17 cellular contexts compared by ENCODE assay signal in the genomic region with DNA sequence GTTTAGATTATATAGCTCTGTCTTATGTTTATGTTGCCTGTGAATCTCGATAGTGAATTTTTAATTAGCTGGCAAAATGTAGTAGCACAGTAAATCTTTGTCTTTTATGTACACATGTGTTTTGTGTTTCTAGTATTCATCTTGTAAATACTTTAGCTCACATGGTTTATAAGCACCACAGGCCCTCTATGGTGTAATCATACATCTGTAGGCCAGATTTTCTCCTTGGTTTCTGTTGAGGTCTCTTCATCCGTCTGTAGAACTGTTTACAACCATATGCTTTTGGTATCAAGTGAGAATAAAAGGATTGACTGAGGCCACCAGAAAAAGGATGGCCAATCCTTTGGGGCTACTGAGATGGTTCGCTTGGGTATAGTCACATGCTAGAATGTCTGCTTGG. TPM values are rescaled to one million over a fixed set of nuclear protein-coding genes. Genes with fewer than 3 reads are reported as not detected.
"Had no signal": no experiment of that assay in that cellular context is flagged by ENCODE, and none has a peak within 500 bp of the region (broad histone marks: within the 10 kb centered on the region; RNA-seq: fewer than 3 reads in every experiment).

No MANE protein-coding gene starts in this region.

- H3K27me3 ChIP-seq: brain microvascular endothelial cell, gastrocnemius medialis, sigmoid colon, testis had no signal

- H3K27me3 Mint-ChIP-seq: activated CD8-positive, alpha-beta memory T cell treated with anti-CD3 and anti-CD28 coated beads, Interleukin-2, amount 10 ng/mL, durations not matched to agents 7 days and 5 days; activated naive CD8-positive, alpha-beta T cell; activated T-cell treated with anti-CD3 and anti-CD28 coated beads, Interleukin-2, amount 50 U/mL, for 24 hours; dendritic cell treated with granulocyte-macrophage colony-stimulating factor and Interleukin-4, amounts not matched to agents 40 ng/mL and 50 ng/mL, for 4 days; effector memory CD8-positive, alpha-beta T cell; stimulated activated naive CD8-positive, alpha-beta T cell treated with anti-CD3 and anti-CD28 coated beads, Interleukin-15, Interleukin-2, amounts not matched to agents 100 ng/mL and 50 ng/mL, for 24 hours had no signal

- DNase-seq: activated CD4-positive, alpha-beta T cell treated with anti-CD3 and anti-CD28 coated beads, Interleukin-2, amount 50 U/mL, for 4 hours; activated CD4-positive, CD25-positive, alpha-beta regulatory T cell treated with anti-CD3 and anti-CD28 coated beads, Interleukin-2, amount 50 U/mL, for 72 hours; activated CD8-positive, alpha-beta memory T cell treated with anti-CD3 and anti-CD28 coated beads, Interleukin-2, amount 10 ng/mL, durations not matched to agents 7 days and 5 days; activated effector memory CD4-positive, alpha-beta T cell treated with Interleukin-2 at 50 U/mL for 16 hours; activated T-cell treated with anti-CD3 and anti-CD28 coated beads, Interleukin-2, amount 50 U/mL, for 24 hours; brain microvascular endothelial cell; effector memory CD8-positive, alpha-beta T cell; erythroblast; gastrocnemius medialis; kidney; left ventricle myocardium superior; sigmoid colon; stimulated activated CD4-positive, alpha-beta T cell treated with anti-CD3 and anti-CD28 coated beads, Interleukin-4, amount 100 ng/mL, for 1 hour; testis had no signal

- H3K4me1 ChIP-seq: sigmoid colon, testis had no signal

- H3K36me3 Mint-ChIP-seq: activated CD8-positive, alpha-beta memory T cell treated with anti-CD3 and anti-CD28 coated beads, Interleukin-2, amount 10 ng/mL, durations not matched to agents 7 days and 5 days; activated naive CD8-positive, alpha-beta T cell had no signal

- H3K27ac ChIP-seq: brain microvascular endothelial cell, gastrocnemius medialis, sigmoid colon, testis had no signal

- H3K4me1 Mint-ChIP-seq: activated CD8-positive, alpha-beta memory T cell treated with anti-CD3 and anti-CD28 coated beads, Interleukin-2, amount 10 ng/mL, durations not matched to agents 7 days and 5 days had no signal

- H3K4me3 Mint-ChIP-seq: activated CD8-positive, alpha-beta memory T cell treated with anti-CD3 and anti-CD28 coated beads, Interleukin-2, amount 10 ng/mL, durations not matched to agents 7 days and 5 days; activated naive CD8-positive, alpha-beta T cell; activated T-cell treated with anti-CD3 and anti-CD28 coated beads, Interleukin-2, amount 50 U/mL, for 24 hours; dendritic cell treated with granulocyte-macrophage colony-stimulating factor and Interleukin-4, amounts not matched to agents 40 ng/mL and 50 ng/mL, for 4 days; effector memory CD8-positive, alpha-beta T cell; stimulated activated naive CD8-positive, alpha-beta T cell treated with anti-CD3 and anti-CD28 coated beads, Interleukin-15, Interleukin-2, amounts not matched to agents 100 ng/mL and 50 ng/mL, for 24 hours had no signal

- H3K4me3 ChIP-seq: gastrocnemius medialis, sigmoid colon, testis had no signal

- H3K27ac Mint-ChIP-seq: activated CD8-positive, alpha-beta memory T cell treated with anti-CD3 and anti-CD28 coated beads, Interleukin-2, amount 10 ng/mL, durations not matched to agents 7 days and 5 days; activated naive CD8-positive, alpha-beta T cell; activated T-cell treated with anti-CD3 and anti-CD28 coated beads, Interleukin-2, amount 50 U/mL, for 24 hours; dendritic cell treated with granulocyte-macrophage colony-stimulating factor and Interleukin-4, amounts not matched to agents 40 ng/mL and 50 ng/mL, for 4 days; effector memory CD8-positive, alpha-beta T cell; stimulated activated naive CD8-positive, alpha-beta T cell treated with anti-CD3 and anti-CD28 coated beads, Interleukin-15, Interleukin-2, amounts not matched to agents 100 ng/mL and 50 ng/mL, for 24 hours had no signal

- H3K36me3 ChIP-seq: brain microvascular endothelial cell, gastrocnemius medialis, sigmoid colon had no signal

- ATAC-seq: activated CD8-positive, alpha-beta memory T cell treated with anti-CD3 and anti-CD28 coated beads, Interleukin-2, amount 10 ng/mL, durations not matched to agents 7 days and 5 days; effector memory CD8-positive, alpha-beta T cell; gastrocnemius medialis; left ventricle myocardium superior had no signal

- H3K9me3 ChIP-seq: gastrocnemius medialis, sigmoid colon, testis had no signal

RNA-seq across cellular contexts. Expression of gene PRR16, which starts 45.0 kb away (rescaled TPM):
- total RNA-seq: activated CD8-positive, alpha-beta memory T cell treated with anti-CD3 and anti-CD28 coated beads, Interleukin-2, amount 10 ng/mL, durations not matched to agents 7 days and 5 days had no signal
